37 cellular contexts compared by ENCODE assay signal in genomic region chr6:25781134-25781533, GRCh38. TPM values are rescaled to one million over a fixed set of nuclear protein-coding genes. Genes with fewer than 3 reads are reported as not detected.
"Had no signal": no experiment of that assay in that cellular context is flagged by ENCODE, and none has a peak within 500 bp of the region (broad histone marks: within the 10 kb centered on the region; RNA-seq: fewer than 3 reads in every experiment).

No MANE protein-coding gene starts in this region.

- H3K27me3 Mint-ChIP-seq: activated CD4-positive, alpha-beta memory T cell treated with anti-CD3 and anti-CD28 coated beads, Interleukin-2, amount 10 ng/mL, durations not matched to agents 7 days and 5 days; activated CD4-positive, alpha-beta T cell treated with anti-CD3 and anti-CD28 coated beads, Interleukin-2, amount 10 ng/mL, durations not matched to agents 7 days and 5 days; activated CD8-positive, alpha-beta memory T cell treated with anti-CD3 and anti-CD28 coated beads, Interleukin-2, amount 10 ng/mL, durations not matched to agents 7 days and 5 days had no signal

- H3K27me3 ChIP-seq: adrenal gland, body of pancreas, brain microvascular endothelial cell had no signal

- H3K9me3 ChIP-seq: adrenal gland, body of pancreas, breast epithelium had no signal

- H3K36me3 Mint-ChIP-seq: activated CD8-positive, alpha-beta memory T cell treated with anti-CD3 and anti-CD28 coated beads, Interleukin-2, amount 10 ng/mL, durations not matched to agents 7 days and 5 days; activated naive CD8-positive, alpha-beta T cell treated with anti-CD3 and anti-CD28 coated beads for 36 hours had no signal

- H3K27ac ChIP-seq: adrenal gland, body of pancreas, brain microvascular endothelial cell, breast epithelium, VCaP had no signal

- H3K4me1 ChIP-seq: adrenal gland, body of pancreas, breast epithelium had no signal

- DNase-seq: activated CD4-positive, alpha-beta memory T cell treated with anti-CD3 and anti-CD28 coated beads, Interleukin-2, amount 10 ng/mL, durations not matched to agents 7 days and 5 days; activated CD4-positive, alpha-beta T cell treated with anti-CD3 and anti-CD28 coated beads for 1 hour; activated CD4-positive, alpha-beta T cell treated with anti-CD3 and anti-CD28 coated beads for 36 hours; activated CD4-positive, alpha-beta T cell treated with anti-CD3 and anti-CD28 coated beads for 48 hours; activated CD4-positive, alpha-beta T cell treated with anti-CD3 and anti-CD28 coated beads, Interleukin-2, amount 10 ng/mL, durations not matched to agents 7 days and 5 days; activated CD4-positive, alpha-beta T cell treated with anti-CD3 and anti-CD28 coated beads, Interleukin-2, amount 50 U/mL, for 48 hours; activated CD4-positive, CD25-positive, alpha-beta regulatory T cell; activated CD8-positive, alpha-beta memory T cell treated with anti-CD3 and anti-CD28 coated beads for 24 hours; activated CD8-positive, alpha-beta memory T cell treated with anti-CD3 and anti-CD28 coated beads, Interleukin-2, amount 10 ng/mL, durations not matched to agents 7 days and 5 days; activated CD8-positive, alpha-beta memory T cell treated with anti-CD3 and anti-CD28 coated beads, Interleukin-2, amount 50 U/mL, for 48 hours; activated CD8-positive, alpha-beta T cell treated with anti-CD3 and anti-CD28 coated beads, Interleukin-2, amount 10 ng/mL, durations not matched to agents 7 days and 5 days; activated effector memory CD4-positive, alpha-beta T cell treated with Interleukin-2 at 50 U/mL for 16 hours; activated gamma-delta T cell; activated naive CD4-positive, alpha-beta T cell treated with anti-CD3 and anti-CD28 coated beads for 36 hours; activated naive CD4-positive, alpha-beta T cell treated with anti-CD3 and anti-CD28 coated beads, Interleukin-2, amount 50 U/mL, for 16 hours; activated naive CD8-positive, alpha-beta T cell treated with anti-CD3 and anti-CD28 coated beads for 36 hours; activated T-cell treated with anti-CD3 and anti-CD28 coated beads, Interleukin-2, amount 50 U/mL, for 24 hours; activated T-cell treated with anti-CD3 and anti-CD28 coated beads, Interleukin-2, amount 50 U/mL, for 48 hours; adrenal gland; amniotic stem cell; aorta; body of pancreas; brain microvascular endothelial cell; central memory CD4-positive, alpha-beta T cell; T-helper 1 cell; T-helper 2 cell; T-helper 9 cell had no signal

- H3K9me3 Mint-ChIP-seq: activated CD4-positive, alpha-beta T cell treated with anti-CD3 and anti-CD28 coated beads, Interleukin-2, amount 10 ng/mL, durations not matched to agents 7 days and 5 days; activated naive CD4-positive, alpha-beta T cell treated with anti-CD3 and anti-CD28 coated beads for 36 hours; activated naive CD8-positive, alpha-beta T cell treated with anti-CD3 and anti-CD28 coated beads for 36 hours; activated T-cell treated with anti-CD3 and anti-CD28 coated beads, Interleukin-2, amount 50 U/mL, for 24 hours; T-helper 1 cell treated with Interleukin-12 subunit alpha and Interleukin-12 subunit beta and Interleukin-4 antibody, amounts not matched to agents 30 μg/mL and 1 μg/mL, for 36 hours had no signal

- H3K27ac Mint-ChIP-seq: activated CD4-positive, alpha-beta memory T cell treated with anti-CD3 and anti-CD28 coated beads, Interleukin-2, amount 10 ng/mL, durations not matched to agents 7 days and 5 days; activated CD4-positive, alpha-beta T cell treated with anti-CD3 and anti-CD28 coated beads for 36 hours; activated CD4-positive, alpha-beta T cell treated with anti-CD3 and anti-CD28 coated beads, Interleukin-2, amount 10 ng/mL, durations not matched to agents 7 days and 5 days; activated CD8-positive, alpha-beta memory T cell treated with anti-CD3 and anti-CD28 coated beads, Interleukin-2, amount 10 ng/mL, durations not matched to agents 7 days and 5 days; activated CD8-positive, alpha-beta T cell treated with anti-CD3 and anti-CD28 coated beads, Interleukin-2, amount 10 ng/mL, durations not matched to agents 7 days and 5 days; activated naive CD4-positive, alpha-beta T cell treated with anti-CD3 and anti-CD28 coated beads for 36 hours; activated naive CD4-positive, alpha-beta T cell treated with anti-CD3 and anti-CD28 coated beads, Interleukin-2, amount 50 U/mL, for 72 hours; activated naive CD8-positive, alpha-beta T cell treated with anti-CD3 and anti-CD28 coated beads for 36 hours; activated T-cell treated with anti-CD3 and anti-CD28 coated beads, Interleukin-2, amount 50 U/mL, for 24 hours; activated T-helper 2 cell treated with anti-CD3 and anti-CD28 coated beads, Interferon-gamma antibody, Interleukin-2, Interleukin-4, amounts not matched to agents 10 μg/mL and 5 μg/mL and 100 μg/mL, durations not matched to agents 14 hours and 24 hours and 36 hours; T-helper 1 cell treated with Interleukin-12 subunit alpha and Interleukin-12 subunit beta and Interleukin-4 antibody, amounts not matched to agents 30 μg/mL and 1 μg/mL, for 36 hours; T-helper 2 cell treated with Interferon-gamma antibody and Interleukin-4, amounts not matched to agents 5 μg/mL and 100 μg/mL, for 36 hours had no signal

- H3K4me3 ChIP-seq: adrenal gland, body of pancreas, breast epithelium had no signal

- H3K4me3 Mint-ChIP-seq: activated CD4-positive, alpha-beta memory T cell treated with anti-CD3 and anti-CD28 coated beads, Interleukin-2, amount 10 ng/mL, durations not matched to agents 7 days and 5 days; activated CD4-positive, alpha-beta T cell treated with anti-CD3 and anti-CD28 coated beads for 36 hours; activated CD4-positive, alpha-beta T cell treated with anti-CD3 and anti-CD28 coated beads, Interleukin-2, amount 10 ng/mL, durations not matched to agents 7 days and 5 days; activated CD8-positive, alpha-beta memory T cell treated with anti-CD3 and anti-CD28 coated beads, Interleukin-2, amount 10 ng/mL, durations not matched to agents 7 days and 5 days; activated CD8-positive, alpha-beta T cell treated with anti-CD3 and anti-CD28 coated beads, Interleukin-2, amount 10 ng/mL, durations not matched to agents 7 days and 5 days; activated naive CD4-positive, alpha-beta T cell treated with anti-CD3 and anti-CD28 coated beads for 36 hours; activated naive CD8-positive, alpha-beta T cell treated with anti-CD3 and anti-CD28 coated beads for 36 hours; activated T-cell treated with anti-CD3 and anti-CD28 coated beads, Interleukin-2, amount 50 U/mL, for 24 hours; T-helper 1 cell treated with Interleukin-12 subunit alpha and Interleukin-12 subunit beta and Interleukin-4 antibody, amounts not matched to agents 30 μg/mL and 1 μg/mL, for 36 hours; T-helper 2 cell treated with Interferon-gamma antibody and Interleukin-4, amounts not matched to agents 5 μg/mL and 100 μg/mL, for 36 hours had no signal

- H3K36me3 ChIP-seq: adrenal gland, brain microvascular endothelial cell, breast epithelium had no signal

- ATAC-seq: activated CD4-positive, alpha-beta T cell treated with anti-CD3 and anti-CD28 coated beads for 36 hours; activated CD4-positive, CD25-positive, alpha-beta regulatory T cell treated with anti-CD3 and anti-CD28 coated beads, Interleukin-2, amount 50 U/mL, for 24 hours; activated CD8-positive, alpha-beta memory T cell treated with anti-CD3 and anti-CD28 coated beads, Interleukin-2, amount 10 ng/mL, durations not matched to agents 7 days and 5 days; activated CD8-positive, alpha-beta T cell treated with anti-CD3 and anti-CD28 coated beads, Interleukin-2, amount 10 ng/mL, durations not matched to agents 7 days and 5 days; activated naive CD4-positive, alpha-beta T cell treated with anti-CD3 and anti-CD28 coated beads, Interleukin-2, amount 50 U/mL, for 72 hours; body of pancreas had no signal

RNA-seq across cellular contexts. Expression of gene SLC17A4, which starts 26.6 kb away (rescaled TPM):
- total RNA-seq: activated CD4-positive, alpha-beta memory T cell treated with anti-CD3 and anti-CD28 coated beads, Interleukin-2, amount 10 ng/mL, durations not matched to agents 7 days and 5 days; activated CD4-positive, alpha-beta T cell treated with anti-CD3 and anti-CD28 coated beads for 36 hours; activated CD4-positive, alpha-beta T cell treated with anti-CD3 and anti-CD28 coated beads, Interleukin-2, amount 10 ng/mL, durations not matched to agents 7 days and 5 days; activated CD8-positive, alpha-beta memory T cell treated with anti-CD3 and anti-CD28 coated beads, Interleukin-2, amount 10 ng/mL, durations not matched to agents 7 days and 5 days; activated CD8-positive, alpha-beta T cell treated with anti-CD3 and anti-CD28 coated beads, Interleukin-2, amount 10 ng/mL, durations not matched to agents 7 days and 5 days; activated naive CD4-positive, alpha-beta T cell treated with anti-CD3 and anti-CD28 coated beads for 36 hours; activated naive CD4-positive, alpha-beta T cell treated with anti-CD3 and anti-CD28 coated beads, Interleukin-2, amount 50 U/mL, for 72 hours; activated naive CD8-positive, alpha-beta T cell treated with anti-CD3 and anti-CD28 coated beads for 36 hours; activated T-helper 2 cell treated with anti-CD3 and anti-CD28 coated beads, Interferon-gamma antibody, Interleukin-2, Interleukin-4, amounts not matched to agents 10 μg/mL and 5 μg/mL and 100 μg/mL, durations not matched to agents 14 hours and 24 hours and 36 hours; adrenal gland; aorta; astrocyte; cardiac septum; cerebellum had no signal

RNA-seq across cellular contexts. Expression of gene SLC17A1, which starts 50.7 kb away (rescaled TPM):
- total RNA-seq: activated CD4-positive, alpha-beta memory T cell treated with anti-CD3 and anti-CD28 coated beads, Interleukin-2, amount 10 ng/mL, durations not matched to agents 7 days and 5 days; activated CD4-positive, alpha-beta T cell treated with anti-CD3 and anti-CD28 coated beads, Interleukin-2, amount 10 ng/mL, durations not matched to agents 7 days and 5 days; activated CD8-positive, alpha-beta memory T cell treated with anti-CD3 and anti-CD28 coated beads, Interleukin-2, amount 10 ng/mL, durations not matched to agents 7 days and 5 days; activated CD8-positive, alpha-beta T cell treated with anti-CD3 and anti-CD28 coated beads, Interleukin-2, amount 10 ng/mL, durations not matched to agents 7 days and 5 days; activated naive CD4-positive, alpha-beta T cell treated with anti-CD3 and anti-CD28 coated beads for 36 hours; activated naive CD8-positive, alpha-beta T cell treated with anti-CD3 and anti-CD28 coated beads for 36 hours; aorta; astrocyte; body of pancreas; breast epithelium; cardiac septum; cerebellum had no signal
